20 cellular contexts compared by ENCODE assay signal in genomic region chr3:30302027-30302426, GRCh38.
DNase-seq lines count a peak whose midpoint lies in the region; ATAC-seq and TF ChIP-seq lines count a peak whose summit lies in the region.
"Had no signal": no experiment of that assay in that cellular context is flagged by ENCODE, and none has a peak within 500 bp of the region (broad histone marks: within the 10 kb centered on the region; RNA-seq: fewer than 3 reads in every experiment).

No MANE protein-coding gene starts in this region.

- no peaks in the 10 kb centered on the region for H3K36me3 ChIP-seq in heart left ventricle
- H3K36me3 ChIP-seq: brain microvascular endothelial cell, lower lobe of right lung had no signal

- no peaks in the 10 kb centered on the region for H3K27me3 ChIP-seq in heart left ventricle
- H3K27me3 ChIP-seq: brain microvascular endothelial cell had no signal

- no peak overlapping the region for H3K27ac ChIP-seq in heart left ventricle
- H3K27ac ChIP-seq: brain microvascular endothelial cell, lower lobe of right lung had no signal

- no peaks in the 10 kb centered on the region for H3K4me1 Mint-ChIP-seq in activated T-helper 17 cell treated with anti-CD3 and anti-CD28 coated beads, Interleukin-2, amount 50 U/mL, for 72 hours
- H3K4me1 Mint-ChIP-seq: activated B cell treated with CpG ODN at 0.5 μM for 24 hours; CD8-positive, alpha-beta memory T cell had no signal

- H3K27me3 Mint-ChIP-seq in activated T-helper 17 cell treated with anti-CD3 and anti-CD28 coated beads, Interleukin-2, amount 50 U/mL, for 72 hours, result no peaks in the 10 kb centered on the region
- H3K27me3 Mint-ChIP-seq: activated naive CD4-positive, alpha-beta T cell treated with anti-CD3 and anti-CD28 coated beads, Interleukin-2, amount 50 U/mL, for 24 hours; dendritic cell treated with granulocyte-macrophage colony-stimulating factor and Interleukin-4, amounts not matched to agents 40 ng/mL and 50 ng/mL, for 4 days had no signal

- TF ChIP-seq POLR2A in heart left ventricle (IDR thresholded peaks at IDR 0.05), result no peak

- no peak overlapping the region for H3K4me3 ChIP-seq in heart left ventricle
- H3K4me3 ChIP-seq: lower lobe of right lung had no signal

- H3K9me3 Mint-ChIP-seq in activated naive CD4-positive, alpha-beta T cell treated with anti-CD3 and anti-CD28 coated beads, Interleukin-2, amount 50 U/mL, for 72 hours, result peaks cover 12 to 21% of the 10 kb centered on the region in 2 donors
- peaks cover 12% of the 10 kb centered on the region for H3K9me3 Mint-ChIP-seq in activated T-helper 17 cell treated with anti-CD3 and anti-CD28 coated beads, Interleukin-2, amount 50 U/mL, for 72 hours

- no peak for DNase-seq in activated naive CD4-positive, alpha-beta T cell treated with anti-CD3 and anti-CD28 coated beads, Interleukin-2, amount 50 U/mL, for 72 hours (ENCODE audit: low spot score in 2 of 2)
- no peak for DNase-seq in activated naive CD4-positive, alpha-beta T cell (lab: John Stamatoyannopoulos, UW)
- no peak for DNase-seq in stimulated activated naive CD8-positive, alpha-beta T cell treated with anti-CD3 and anti-CD28 coated beads, Interleukin-15, Interleukin-2, amounts not matched to agents 100 U/mL and 50 U/mL, for 24 hours
- DNase-seq in heart left ventricle, result no peak
- no peak for DNase-seq in NCI-H146 treated with DMSO at 0.1 percent for 48 hours (lab: John Stamatoyannopoulos, UW; ENCODE audit: unreplicated experiment)
- DNase-seq in MV-4-11 (lab: John Stamatoyannopoulos, UW), result no peak
- DNase-seq: activated B cell treated with CpG ODN at 0.5 μM for 24 hours; brain microvascular endothelial cell; CD8-positive, alpha-beta memory T cell; H7; lower lobe of right lung; NCI-H1694; NCI-H510A treated with DMSO at 0.1 percent for 48 hours; occipital lobe; SHP77 treated with DMSO at 0.1 percent for 48 hours had no signal

- peak; percentile 74 to 93 for ATAC-seq in activated naive CD4-positive, alpha-beta T cell treated with anti-CD3 and anti-CD28 coated beads, Interleukin-2, amount 50 U/mL, for 72 hours
- ATAC-seq in HG02610 (IDR thresholded peaks at IDR 0.05; ENCODE audit: unreplicated experiment) (peak; percentile 78), heart left ventricle (no peak)
- peak; percentile 95 for ATAC-seq in activated T-helper 17 cell treated with anti-CD3 and anti-CD28 coated beads, Interleukin-2, amount 50 U/mL, for 72 hours (replicated peaks)
- ATAC-seq in stimulated activated naive CD8-positive, alpha-beta T cell treated with anti-CD3 and anti-CD28 coated beads, Interleukin-15, Interleukin-2, amounts not matched to agents 100 U/mL and 50 U/mL, for 24 hours, result peak; percentile 77
- ATAC-seq: lower lobe of right lung, sciatic nerve had no signal

- no peak overlapping the region for H3K4me3 Mint-ChIP-seq in activated T-helper 17 cell treated with anti-CD3 and anti-CD28 coated beads, Interleukin-2, amount 50 U/mL, for 72 hours
- H3K4me3 Mint-ChIP-seq: activated B cell treated with CpG ODN at 0.5 μM for 24 hours; activated naive CD4-positive, alpha-beta T cell treated with anti-CD3 and anti-CD28 coated beads, Interleukin-2, amount 50 U/mL, for 24 hours; CD8-positive, alpha-beta memory T cell; dendritic cell treated with granulocyte-macrophage colony-stimulating factor and Interleukin-4, amounts not matched to agents 40 ng/mL and 50 ng/mL, for 4 days had no signal

- 74 to 86% (median 79%) methylated on average over 5 of the region's 5 CpGs for WGBS in heart left ventricle, 4 donors

- no peak for TF ChIP-seq CTCF in heart left ventricle (IDR thresholded peaks at IDR 0.05)

- no peaks in the 10 kb centered on the region for H3K4me1 ChIP-seq in heart left ventricle
- H3K4me1 ChIP-seq: lower lobe of right lung had no signal

- H3K27ac Mint-ChIP-seq in activated naive CD4-positive, alpha-beta T cell treated with anti-CD3 and anti-CD28 coated beads, Interleukin-2, amount 50 U/mL, for 72 hours, result no peak overlapping the region
- no peak overlapping the region for H3K27ac Mint-ChIP-seq in activated T-helper 17 cell treated with anti-CD3 and anti-CD28 coated beads, Interleukin-2, amount 50 U/mL, for 72 hours
- H3K27ac Mint-ChIP-seq: activated B cell treated with CpG ODN at 0.5 μM for 24 hours; activated naive CD4-positive, alpha-beta T cell treated with anti-CD3 and anti-CD28 coated beads, Interleukin-2, amount 50 U/mL, for 24 hours; CD8-positive, alpha-beta memory T cell; dendritic cell treated with granulocyte-macrophage colony-stimulating factor and Interleukin-4, amounts not matched to agents 40 ng/mL and 50 ng/mL, for 4 days had no signal

- intact Hi-C loops in heart left ventricle (cut with DNase I), result no loop called here

- H3K9me3 ChIP-seq in heart left ventricle, result peaks cover 0 to 12% (median 4%) of the 10 kb centered on the region in 12 donors
- H3K9me3 ChIP-seq: lower lobe of right lung had no signal

- peaks cover 21 to 30% of the 10 kb centered on the region in 2 donors for H3K36me3 Mint-ChIP-seq in activated naive CD4-positive, alpha-beta T cell treated with anti-CD3 and anti-CD28 coated beads, Interleukin-2, amount 50 U/mL, for 72 hours
- no peaks in the 10 kb centered on the region for H3K36me3 Mint-ChIP-seq in activated T-helper 17 cell treated with anti-CD3 and anti-CD28 coated beads, Interleukin-2, amount 50 U/mL, for 72 hours (ENCODE audit: low read depth)

Comparison
In these comparisons a context has a peak if more than half of its experiments do, and no peak if none do; other contexts are left out.
1. ATAC-seq: peak in activated naive CD4-positive, alpha-beta T cell treated with anti-CD3 and anti-CD28 coated beads, Interleukin-2, amount 50 U/mL, for 72 hours (2 of 2), HG02610 (single experiment), activated T-helper 17 cell treated with anti-CD3 and anti-CD28 coated beads, Interleukin-2, amount 50 U/mL, for 72 hours (single experiment) and stimulated activated naive CD8-positive, alpha-beta T cell treated with anti-CD3 and anti-CD28 coated beads, Interleukin-15, Interleukin-2, amounts not matched to agents 100 U/mL and 50 U/mL, for 24 hours (single experiment); none in heart left ventricle (0 of 4).